In genomic region chr5:10578869-10579268, GRCh38 we compare ENCODE assay signal across 11 cellular contexts.
DNase-seq lines count a peak whose midpoint lies in the region; ATAC-seq lines count a peak whose summit lies in the region.
"Had no signal": no experiment of that assay in that cellular context is flagged by ENCODE, and none has a peak within 500 bp of the region (broad histone marks: within the 10 kb centered on the region; RNA-seq: fewer than 3 reads in every experiment).

No MANE protein-coding gene starts in this region.

- H3K4me1 Mint-ChIP-seq in stimulated activated effector memory CD8-positive, alpha-beta T cell treated with anti-CD3 and anti-CD28 coated beads, Interleukin-12 subunit alpha, Interleukin-12 subunit beta, amount 100 ng/mL, for 72 hours, result peaks cover 52% of the 10 kb centered on the region

- no peaks in the 10 kb centered on the region for H3K9me3 Mint-ChIP-seq in stimulated activated effector memory CD8-positive, alpha-beta T cell treated with anti-CD3 and anti-CD28 coated beads, Interleukin-12 subunit alpha, Interleukin-12 subunit beta, amount 100 ng/mL, for 72 hours

- DNase-seq in stimulated activated CD4-positive, alpha-beta T cell treated with anti-CD3 and anti-CD28 coated beads, Interleukin-15, amount 100 ng/mL, for 24 hours, result peak; percentile 37
- DNase-seq in stimulated activated CD4-positive, alpha-beta T cell treated with anti-CD3 and anti-CD28 coated beads, Interleukin-4, amount 100 ng/mL, for 24 hours, result no peak
- DNase-seq in NAMALWA (ENCODE audit: low spot score), result peak; percentile 88
- no peak for DNase-seq in stimulated activated effector memory CD8-positive, alpha-beta T cell treated with anti-CD3 and anti-CD28 coated beads, Interleukin-12 subunit alpha, Interleukin-12 subunit beta, amount 100 ng/mL, for 72 hours (ENCODE audit: low spot score in 2 of 2)
- no peak for DNase-seq in KBM-7
- DNase-seq in nucleus accumbens (lab: John Stamatoyannopoulos, UW), result no peak
- DNase-seq in SKM-1 (lab: John Stamatoyannopoulos, UW; ENCODE audit: unreplicated experiment), result no peak
- DNase-seq: BE2C, hippocampal formation had no signal

- H3K27ac Mint-ChIP-seq in stimulated activated effector memory CD8-positive, alpha-beta T cell treated with anti-CD3 and anti-CD28 coated beads, Interleukin-12 subunit alpha, Interleukin-12 subunit beta, amount 100 ng/mL, for 72 hours, result no peak overlapping the region

- H3K4me3 Mint-ChIP-seq in stimulated activated effector memory CD8-positive, alpha-beta T cell treated with anti-CD3 and anti-CD28 coated beads, Interleukin-12 subunit alpha, Interleukin-12 subunit beta, amount 100 ng/mL, for 72 hours, result no peak overlapping the region

- ATAC-seq in HG02852 (IDR thresholded peaks at IDR 0.05; ENCODE audit: unreplicated experiment), result peak; percentile 43
- no peak for ATAC-seq in stimulated activated effector memory CD8-positive, alpha-beta T cell treated with anti-CD3 and anti-CD28 coated beads, Interleukin-12 subunit alpha, Interleukin-12 subunit beta, amount 100 ng/mL, for 72 hours

- H3K36me3 Mint-ChIP-seq in stimulated activated effector memory CD8-positive, alpha-beta T cell treated with anti-CD3 and anti-CD28 coated beads, Interleukin-12 subunit alpha, Interleukin-12 subunit beta, amount 100 ng/mL, for 72 hours, result peaks cover 4% of the 10 kb centered on the region
- H3K36me3 Mint-ChIP-seq: naive thymus-derived CD8-positive, alpha-beta T cell had no signal

- in situ Hi-C loops in KBM-7 (cut with MboI; ENCODE audit: low pct_unique_long_range_greater_than_20kb, low sequenced_read_pairs), result no loop called here

Comparison
In these comparisons a context has a peak if more than half of its experiments do, and no peak if none do; other contexts are left out.
1. DNase-seq: peak in stimulated activated CD4-positive, alpha-beta T cell treated with anti-CD3 and anti-CD28 coated beads, Interleukin-15, amount 100 ng/mL, for 24 hours (single experiment) and NAMALWA (single experiment); none in stimulated activated CD4-positive, alpha-beta T cell treated with anti-CD3 and anti-CD28 coated beads, Interleukin-4, amount 100 ng/mL, for 24 hours (single experiment), stimulated activated effector memory CD8-positive, alpha-beta T cell treated with anti-CD3 and anti-CD28 coated beads, Interleukin-12 subunit alpha, Interleukin-12 subunit beta, amount 100 ng/mL, for 72 hours (0 of 2), KBM-7 (single experiment), nucleus accumbens (0 of 56) and SKM-1 (single experiment).